8 cellular contexts compared by ENCODE assay signal in genomic region chr7:25894002-25894901, GRCh38.
DNase-seq lines count a peak whose midpoint lies in the region; ATAC-seq and TF ChIP-seq lines count a peak whose summit lies in the region.

No MANE protein-coding gene starts in this region.

- no peaks in the 10 kb centered on the region for H3K9me3 ChIP-seq in right cardiac atrium (ENCODE audit: control insufficient read depth, low read length)

- 81% methylated on average over 7 of the region's 7 CpGs for WGBS in right cardiac atrium

- ATAC-seq in GM21528 (IDR thresholded peaks at IDR 0.05; ENCODE audit: low FRiP score, unreplicated experiment) = peak; percentile 54
- ATAC-seq in right cardiac atrium = peak; percentile 12 to 50

- no peaks in the 10 kb centered on the region for H3K4me1 ChIP-seq in right cardiac atrium (ENCODE audit: control insufficient read depth, insufficient read depth, low read length)

- TF ChIP-seq CTCF in VCaP (conservative IDR thresholded peaks at IDR 0.05) = no peak

- intact Hi-C loops in right cardiac atrium (cut with DNase I) = loop anchor here in 3 of 4 donors (5.0 to 10.0 kb wide), 3 partner anchors 168 to 771 kb away; no protein-coding TSS in a partner anchor

- H3K27ac ChIP-seq in VCaP (peak overlapping the region; percentile 69; the same call in 1 of the 2 replicates), right cardiac atrium (ENCODE audit: low read length) (no peak overlapping the region)

- DNase-seq in NCI-H2171 treated with DMSO at 0.1 percent for 48 hours (lab: John Stamatoyannopoulos, UW) (peak; percentile 19), NCI-H2171 (lab: John Stamatoyannopoulos, UW) (no peak), HT-29 (ENCODE audit: low spot score) (peak; percentile 38), right cardiac atrium (no peak), T1000 (lab: John Stamatoyannopoulos, UW) (no peak)
- DNase-seq in NK-92 treated with Interleukin-12 subunit alpha and Interleukin-12 subunit beta, amount 100 ng/mL, for 24 hours (lab: John Stamatoyannopoulos, UW) = no peak

- H3K27me3 ChIP-seq in right cardiac atrium (ENCODE audit: control insufficient read depth, insufficient read depth) = no peaks in the 10 kb centered on the region

- no peak overlapping the region for H3K4me3 ChIP-seq in right cardiac atrium (ENCODE audit: low read length)

Comparison
In these comparisons a context has a peak if more than half of its experiments do, and no peak if none do; other contexts are left out.
1. DNase-seq: peak in NCI-H2171 treated with DMSO at 0.1 percent for 48 hours (single experiment) and HT-29 (single experiment); none in NCI-H2171 (single experiment), right cardiac atrium (0 of 3), T1000 (single experiment) and NK-92 treated with Interleukin-12 subunit alpha and Interleukin-12 subunit beta, amount 100 ng/mL, for 24 hours (single experiment).